8 cellular contexts compared by ENCODE assay signal in genomic region chr2:174248187-174248997, GRCh38. TPM values are rescaled to one million over a fixed set of nuclear protein-coding genes. Genes with fewer than 3 reads are reported as not detected.
A peak's percentile ranks its signal among the peaks of the same experiment; 100 is the strongest.
DNase-seq lines count a peak whose midpoint lies in the region; ATAC-seq, FAIRE-seq and TF ChIP-seq lines count a peak whose summit lies in the region.

TSS of gene OLA1 (minus strand) at chr2:174248532. CDS start at chr2:174246815, 1,717 bp downstream.

- peak; percentile 58 for TF ChIP-seq POLR2A in esophagus muscularis mucosa (IDR thresholded peaks at IDR 0.05; ENCODE audit: low read depth)

- in situ Hi-C loops in GM23248 (cut with MboI), result no loop called here

- H3K4me3 ChIP-seq in DND-41 (ENCODE audit: low read depth in 1 of 2, low read length in 2 of 2) (peak within 1 kb of the TSS; percentile 64 to 82), GM23248 (peak within 1 kb of the TSS; percentile 89), Karpas-422 (ENCODE audit: low read length) (peak within 1 kb of the TSS; percentile 91), esophagus muscularis mucosa (peak within 1 kb of the TSS; percentile 77 to 90 (median 82)), muscle layer of duodenum (ENCODE audit: low read depth in 1 of 2, low read length in 2 of 2) (peak within 1 kb of the TSS; percentile 81 to 84)

- H3K4me1 Mint-ChIP-seq in activated T-cell treated with anti-CD3 and anti-CD28 coated beads, Interleukin-2, amount 50 U/mL, for 72 hours (ENCODE audit: low read depth), result peaks cover 31% of the 10 kb centered on the region

- H3K9me3 ChIP-seq in DND-41 (ENCODE audit: insufficient read depth, low read length, severe bottlenecking), result no peaks in the 10 kb centered on the region
- no peaks in the 10 kb centered on the region for H3K9me3 ChIP-seq in GM23248 (ENCODE audit: low read depth)
- no peaks in the 10 kb centered on the region for H3K9me3 ChIP-seq in Karpas-422 (ENCODE audit: low read length)
- no peaks in the 10 kb centered on the region for H3K9me3 ChIP-seq in esophagus muscularis mucosa
- H3K9me3 ChIP-seq in muscle layer of duodenum (ENCODE audit: control insufficient read depth in 1 of 2, low read length in 2 of 2), result no peaks in the 10 kb centered on the region

- no peak for TF ChIP-seq EP300 in esophagus muscularis mucosa (IDR thresholded peaks at IDR 0.05)

- H3K36me3 ChIP-seq in DND-41 (ENCODE audit: insufficient read depth, low read length) (peaks cover 27% of the 10 kb centered on the region), GM23248 (ENCODE audit: low read depth) (peaks cover 4% of the 10 kb centered on the region; the same call in 1 of the 2 replicates), Karpas-422 (ENCODE audit: insufficient read depth, low read length) (peaks cover 18% of the 10 kb centered on the region; the same call in 1 of the 2 replicates), esophagus muscularis mucosa (peaks cover 9 to 15% (median 9%) of the 10 kb centered on the region in 4 donors), muscle layer of duodenum (ENCODE audit: control insufficient read depth in 1 of 2, insufficient read depth in 2 of 2, low read length in 2 of 2) (no peaks in the 10 kb centered on the region)

- H3K79me2 ChIP-seq in DND-41 (ENCODE audit: insufficient read depth, low read length) (peaks cover 52% of the 10 kb centered on the region), GM23248 (ENCODE audit: insufficient read depth) (peaks cover 48% of the 10 kb centered on the region), Karpas-422 (ENCODE audit: low read length) (peaks cover 47% of the 10 kb centered on the region)

- no peak for FAIRE-seq in RCC 7860 (lab: Jason Lieb, UNC)

- H3F3A ChIP-seq in GM23248 (ENCODE audit: insufficient read depth), result no peaks in the 10 kb centered on the region

- H3K27ac ChIP-seq in DND-41 (ENCODE audit: low read length) (peak within 1 kb of the TSS; percentile 84), GM23248 (peak within 1 kb of the TSS; percentile 46), Karpas-422 (ENCODE audit: low read length) (peak within 1 kb of the TSS; percentile 65), esophagus muscularis mucosa (replicated peaks in 1 of 4) (peak within 1 kb of the TSS; percentile 82 to 88 (median 87)), muscle layer of duodenum (ENCODE audit: low read length) (peak within 1 kb of the TSS; percentile 79)

- H3K27me3 ChIP-seq in DND-41 (ENCODE audit: insufficient read depth, low read length, poor library complexity) (no peaks in the 10 kb centered on the region), GM23248 (replicated peaks; ENCODE audit: insufficient read depth) (no peaks in the 10 kb centered on the region), Karpas-422 (ENCODE audit: low read length) (no peaks in the 10 kb centered on the region), esophagus muscularis mucosa (no peaks in the 10 kb centered on the region), muscle layer of duodenum (ENCODE audit: low read depth, low read length) (no peaks in the 10 kb centered on the region)

- no peaks in the 10 kb centered on the region for H3K9me3 Mint-ChIP-seq in activated T-cell treated with anti-CD3 and anti-CD28 coated beads, Interleukin-2, amount 50 U/mL, for 72 hours

- H3K4me1 ChIP-seq in DND-41 (ENCODE audit: insufficient read depth, low read length) (peaks cover 50% of the 10 kb centered on the region), GM23248 (ENCODE audit: insufficient read depth) (0 out of 2 replicates have a peak, but pooled peaks cover 13% of the 10 kb centered on the region), Karpas-422 (ENCODE audit: low read length) (peaks cover 23% of the 10 kb centered on the region), esophagus muscularis mucosa (peaks cover 10 to 30% (median 20%) of the 10 kb centered on the region in 4 donors), muscle layer of duodenum (ENCODE audit: control insufficient read depth in 1 of 2, insufficient read depth in 2 of 2, low read length in 2 of 2) (peaks cover 0 to 5% of the 10 kb centered on the region in 2 donors)

- peaks cover 3 to 5% of the 10 kb centered on the region in 2 donors for H3K36me3 Mint-ChIP-seq in activated T-cell treated with anti-CD3 and anti-CD28 coated beads, Interleukin-2, amount 50 U/mL, for 72 hours (ENCODE audit: insufficient read depth in 2 of 2)

- peak within 1 kb of the TSS; percentile 85 for H3K4me2 ChIP-seq in DND-41 (ENCODE audit: insufficient read depth, low read length)
- H3K4me2 ChIP-seq in GM23248 (ENCODE audit: unreplicated experiment), result peak within 1 kb of the TSS; percentile 97
- H3K4me2 ChIP-seq in Karpas-422 (ENCODE audit: low read depth, low read length, poor library complexity, severe bottlenecking), result peak within 1 kb of the TSS; percentile 76

- H4K20me1 ChIP-seq in DND-41 (ENCODE audit: insufficient read depth, low read length) (peaks cover 17% of the 10 kb centered on the region; the same call in 1 of the 2 replicates), GM23248 (ENCODE audit: insufficient read depth) (no peaks in the 10 kb centered on the region), Karpas-422 (ENCODE audit: insufficient read depth, low read depth, low read length) (no peaks in the 10 kb centered on the region)

- ATAC-seq in DND-41 (ENCODE audit: insufficient read depth, low read depth), result peak; percentile 94
- ATAC-seq in activated T-cell treated with anti-CD3 and anti-CD28 coated beads, Interleukin-2, amount 50 U/mL, for 72 hours (replicated peaks in 1 of 2), result peak; percentile 96

- H3K9me2 ChIP-seq in GM23248 (ENCODE audit: insufficient read depth) (no peaks in the 10 kb centered on the region), Karpas-422 (replicated peaks; ENCODE audit: insufficient read depth, low read length) (no peaks in the 10 kb centered on the region)

- TF ChIP-seq CTCF in DND-41 (IDR thresholded peaks at IDR 0.05; ENCODE audit: borderline replicate concordance, extremely low read depth, low read length, poor library complexity, severe bottlenecking) (no peak), esophagus muscularis mucosa (IDR thresholded peaks at IDR 0.05) (no peak)

- H3K27ac Mint-ChIP-seq in activated T-cell treated with anti-CD3 and anti-CD28 coated beads, Interleukin-2, amount 50 U/mL, for 72 hours, result peak within 1 kb of the TSS; percentile 78

- intact Hi-C loops in esophagus muscularis mucosa (cut with DNase I), result loop anchor here (5.0 kb wide), 1 partner anchor 89 kb away; no protein-coding TSS in a partner anchor

- H3K4me3 Mint-ChIP-seq in activated T-cell treated with anti-CD3 and anti-CD28 coated beads, Interleukin-2, amount 50 U/mL, for 72 hours, result peak within 1 kb of the TSS; percentile 87 to 88

- H3K27me3 Mint-ChIP-seq in activated T-cell treated with anti-CD3 and anti-CD28 coated beads, Interleukin-2, amount 50 U/mL, for 72 hours (ENCODE audit: low read depth), result no peaks in the 10 kb centered on the region

- H3K9ac ChIP-seq in DND-41 (ENCODE audit: low read depth, low read length) (peak within 1 kb of the TSS; percentile 77), GM23248 (peak within 1 kb of the TSS; percentile 79), Karpas-422 (ENCODE audit: low read length) (peak within 1 kb of the TSS; percentile 93)

- H2AFZ ChIP-seq in DND-41 (ENCODE audit: low read depth, low read length) (peak within 1 kb of the TSS; percentile 88), GM23248 (peak within 1 kb of the TSS; percentile 98), Karpas-422 (ENCODE audit: low read length) (peak within 1 kb of the TSS; percentile 29)

- 2% methylated on average over 43 to 78 of the region's 85 CpGs for WGBS in GM23248 (ENCODE audit: low coverage in 1 of 2, low lambda C conversion rate in 2 of 2, missing lambda C conversion rate in 2 of 2), 2 experiments
- 0% methylated on average over 27 of the region's 85 CpGs for WGBS in esophagus muscularis mucosa

- DNase-seq in DND-41 (peak; percentile 96), GM23248 (peak; percentile 98), Karpas-422 (peak; percentile 98), RCC 7860 (ENCODE audit: low spot score) (peak; percentile 87), esophagus muscularis mucosa (ENCODE audit: extremely low spot score) (peak; percentile 96)
- peak; percentile 98 to 99 for DNase-seq in activated T-cell treated with anti-CD3 and anti-CD28 coated beads, Interleukin-2, amount 50 U/mL, for 72 hours
- peak; percentile 94 for DNase-seq in stimulated activated CD8-positive, alpha-beta memory T cell treated with anti-CD3 and anti-CD28 coated beads, Interleukin-7, amount 100 ng/mL, for 24 hours (ENCODE audit: low read depth)

RNA-seq across cellular contexts. Expression of gene OLA1, which starts in this region (rescaled TPM):
- 64.3 and 73.9 TPM in 2 replicates for total RNA-seq in GM23248 (2014; rRNA removed; shearing (Covaris generic))
- 106 and 114 TPM in 2 replicates for polyA plus RNA-seq in GM23248 (2016; fragmentation: Nextera tagmentation; extraction: Ambion mirVana)
- 126 and 134 TPM in 2 replicates for total RNA-seq in Karpas-422 (2014; rRNA removed; shearing (Covaris generic); ENCODE audit: low replicate concordance)
- total RNA-seq in activated T-cell treated with anti-CD3 and anti-CD28 coated beads, Interleukin-2, amount 50 U/mL, for 72 hours, result 100 to 1,000 TPM in 1 of 2 donors, 10 to 100 TPM in 1; 89.2 to 100 TPM
- 10 to 100 TPM; 54.2 to 62.7 (median 60.1) TPM for total RNA-seq in esophagus muscularis mucosa

Comparison
In these comparisons a context has a peak if more than half of its experiments do, and no peak if none do; other contexts are left out.
1. Peak in every context shown above with its lines: DNase-seq, ATAC-seq, H3K4me3 ChIP-seq and H3K27ac ChIP-seq.
2. H2AFZ ChIP-seq: peak in every context shown above with its lines; median percentile 98 in GM23248; 88 in DND-41; 29 in Karpas-422.